29 cellular contexts compared by ENCODE assay signal in the genomic region with DNA sequence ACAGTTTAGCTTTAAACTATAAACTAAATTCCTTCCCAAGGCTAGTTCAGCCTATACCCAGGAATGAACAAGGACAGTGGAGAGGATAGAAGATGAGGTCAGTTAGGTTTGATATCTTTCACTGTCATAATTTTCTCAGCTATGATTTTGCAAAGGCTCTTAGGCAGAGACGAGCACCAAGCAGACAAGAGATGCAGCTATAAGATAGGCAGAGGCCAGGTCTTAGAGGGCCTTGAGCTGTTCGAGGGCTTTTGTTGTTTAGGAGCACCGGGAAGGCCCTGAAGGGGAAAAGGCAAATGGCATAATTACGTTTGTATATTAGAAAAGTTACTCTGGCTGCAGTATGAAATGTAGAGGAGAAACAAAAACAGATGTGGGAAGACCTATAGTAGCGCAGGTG.
"Had no signal": no experiment of that assay in that cellular context is flagged by ENCODE, and none has a peak within 500 bp of the region (broad histone marks: within the 10 kb centered on the region; RNA-seq: fewer than 3 reads in every experiment).

No MANE protein-coding gene starts in this region.

- H3K27ac Mint-ChIP-seq: activated CD4-positive, alpha-beta memory T cell treated with anti-CD3 and anti-CD28 coated beads, Interleukin-2, amount 10 ng/mL, durations not matched to agents 7 days and 5 days; activated CD4-positive, alpha-beta T cell treated with anti-CD3 and anti-CD28 coated beads, Interleukin-2, amount 10 ng/mL, durations not matched to agents 7 days and 5 days; activated naive CD4-positive, alpha-beta T cell treated with anti-CD3 and anti-CD28 coated beads for 36 hours; activated naive CD4-positive, alpha-beta T cell treated with anti-CD3 and anti-CD28 coated beads, Interleukin-2, amount 50 U/mL, for 24 hours; activated naive CD8-positive, alpha-beta T cell treated with anti-CD3 and anti-CD28 coated beads for 36 hours; activated naive CD8-positive, alpha-beta T cell treated with anti-CD3 and anti-CD28 coated beads, Interleukin-2, amount 50 U/mL, for 24 hours; activated T-helper 1 cell treated with anti-CD3 and anti-CD28 coated beads, Interleukin-12 subunit alpha, Interleukin-12 subunit beta, Interleukin-2, Interleukin-4 antibody, amounts not matched to agents 30 ng/mL and 10 ng/mL and 1 ng/mL, durations not matched to agents 14 hours and 24 hours and 36 hours; activated T-helper 2 cell treated with anti-CD3 and anti-CD28 coated beads, Interferon-gamma antibody, Interleukin-2, Interleukin-4, amounts not matched to agents 10 μg/mL and 5 μg/mL and 100 μg/mL, durations not matched to agents 14 hours and 24 hours and 36 hours; dendritic cell treated with granulocyte-macrophage colony-stimulating factor and Interleukin-4, amounts not matched to agents 40 ng/mL and 50 ng/mL, for 4 days; effector memory CD8-positive, alpha-beta T cell had no signal

- H3K9me3 Mint-ChIP-seq: activated CD4-positive, alpha-beta memory T cell treated with anti-CD3 and anti-CD28 coated beads, Interleukin-2, amount 10 ng/mL, durations not matched to agents 7 days and 5 days; activated CD4-positive, alpha-beta T cell treated with anti-CD3 and anti-CD28 coated beads, Interleukin-2, amount 10 ng/mL, durations not matched to agents 7 days and 5 days; activated naive CD4-positive, alpha-beta T cell treated with anti-CD3 and anti-CD28 coated beads for 36 hours; activated naive CD4-positive, alpha-beta T cell treated with anti-CD3 and anti-CD28 coated beads, Interleukin-2, amount 50 U/mL, for 24 hours; activated naive CD8-positive, alpha-beta T cell treated with anti-CD3 and anti-CD28 coated beads for 36 hours; activated naive CD8-positive, alpha-beta T cell treated with anti-CD3 and anti-CD28 coated beads, Interleukin-2, amount 50 U/mL, for 24 hours; activated T-cell treated with anti-CD3 and anti-CD28 coated beads, Interleukin-2, amount 50 U/mL, for 4 hours; activated T-helper 1 cell treated with anti-CD3 and anti-CD28 coated beads, Interleukin-12 subunit alpha, Interleukin-12 subunit beta, Interleukin-2, Interleukin-4 antibody, amounts not matched to agents 30 ng/mL and 10 ng/mL and 1 ng/mL, durations not matched to agents 14 hours and 24 hours and 36 hours; activated T-helper 2 cell treated with anti-CD3 and anti-CD28 coated beads, Interferon-gamma antibody, Interleukin-2, Interleukin-4, amounts not matched to agents 10 μg/mL and 5 μg/mL and 100 μg/mL, durations not matched to agents 14 hours and 24 hours and 36 hours; central memory CD8-positive, alpha-beta T cell; dendritic cell treated with granulocyte-macrophage colony-stimulating factor and Interleukin-4, amounts not matched to agents 40 ng/mL and 50 ng/mL, for 4 days; effector memory CD8-positive, alpha-beta T cell had no signal

- H3K4me1 ChIP-seq: adrenal gland, ascending aorta, esophagus squamous epithelium had no signal

- DNase-seq: activated CD4-positive, alpha-beta memory T cell treated with anti-CD3 and anti-CD28 coated beads, Interleukin-2, amount 10 ng/mL, durations not matched to agents 7 days and 5 days; activated CD4-positive, alpha-beta T cell treated with anti-CD3 and anti-CD28 coated beads for 1 hour; activated CD4-positive, alpha-beta T cell treated with anti-CD3 and anti-CD28 coated beads for 4 hours; activated CD4-positive, alpha-beta T cell treated with anti-CD3 and anti-CD28 coated beads, Interleukin-2, amount 10 ng/mL, durations not matched to agents 7 days and 5 days; activated CD4-positive, alpha-beta T cell treated with anti-CD3 and anti-CD28 coated beads, Interleukin-2, amount 50 U/mL, for 4 hours; activated CD8-positive, alpha-beta memory T cell treated with anti-CD3 and anti-CD28 coated beads, Interleukin-2, amount 50 U/mL, for 48 hours; activated effector memory CD4-positive, alpha-beta T cell treated with anti-CD3 and anti-CD28 coated beads, Interleukin-2, amount 50 U/mL, for 16 hours; activated naive CD4-positive, alpha-beta T cell treated with anti-CD3 and anti-CD28 coated beads for 36 hours; activated naive CD8-positive, alpha-beta T cell treated with anti-CD3 and anti-CD28 coated beads for 36 hours; activated naive CD8-positive, alpha-beta T cell treated with anti-CD3 and anti-CD28 coated beads, Interleukin-2, amount 50 U/mL, for 24 hours; activated T-cell treated with anti-CD3 and anti-CD28 coated beads for 4 hours; activated T-cell treated with anti-CD3 and anti-CD28 coated beads, Interleukin-2, amount 50 U/mL, for 4 hours; adrenal gland; brain microvascular endothelial cell; dorsolateral prefrontal cortex; effector memory CD8-positive, alpha-beta T cell; esophagus squamous epithelium; foreskin melanocyte; head of caudate nucleus; hippocampal formation; T-helper 2 cell had no signal

- H3K27me3 ChIP-seq: adrenal gland, ascending aorta, brain microvascular endothelial cell, dorsolateral prefrontal cortex, esophagus squamous epithelium had no signal

- H3K27ac ChIP-seq: adrenal gland, ascending aorta, brain microvascular endothelial cell, coronary artery, dorsolateral prefrontal cortex, epithelial cell of prostate, esophagus squamous epithelium had no signal

- H3K4me3 Mint-ChIP-seq: activated CD4-positive, alpha-beta memory T cell treated with anti-CD3 and anti-CD28 coated beads, Interleukin-2, amount 10 ng/mL, durations not matched to agents 7 days and 5 days; activated CD4-positive, alpha-beta T cell treated with anti-CD3 and anti-CD28 coated beads, Interleukin-2, amount 10 ng/mL, durations not matched to agents 7 days and 5 days; activated naive CD4-positive, alpha-beta T cell treated with anti-CD3 and anti-CD28 coated beads for 36 hours; activated naive CD4-positive, alpha-beta T cell treated with anti-CD3 and anti-CD28 coated beads, Interleukin-2, amount 50 U/mL, for 24 hours; activated naive CD8-positive, alpha-beta T cell treated with anti-CD3 and anti-CD28 coated beads for 36 hours; activated naive CD8-positive, alpha-beta T cell treated with anti-CD3 and anti-CD28 coated beads, Interleukin-2, amount 50 U/mL, for 24 hours; activated T-cell treated with anti-CD3 and anti-CD28 coated beads, Interleukin-2, amount 50 U/mL, for 4 hours; activated T-helper 1 cell treated with anti-CD3 and anti-CD28 coated beads, Interleukin-12 subunit alpha, Interleukin-12 subunit beta, Interleukin-2, Interleukin-4 antibody, amounts not matched to agents 30 ng/mL and 10 ng/mL and 1 ng/mL, durations not matched to agents 14 hours and 24 hours and 36 hours; central memory CD8-positive, alpha-beta T cell; dendritic cell treated with granulocyte-macrophage colony-stimulating factor and Interleukin-4, amounts not matched to agents 40 ng/mL and 50 ng/mL, for 4 days; effector memory CD8-positive, alpha-beta T cell had no signal

- ATAC-seq: activated naive CD8-positive, alpha-beta T cell treated with anti-CD3 and anti-CD28 coated beads, Interleukin-2, amount 50 U/mL, for 24 hours; activated T-cell treated with anti-CD3 and anti-CD28 coated beads, Interleukin-2, amount 50 U/mL, for 4 hours; effector memory CD8-positive, alpha-beta T cell had no signal

- H3K27me3 Mint-ChIP-seq: activated CD4-positive, alpha-beta memory T cell treated with anti-CD3 and anti-CD28 coated beads, Interleukin-2, amount 10 ng/mL, durations not matched to agents 7 days and 5 days; activated CD4-positive, alpha-beta T cell treated with anti-CD3 and anti-CD28 coated beads, Interleukin-2, amount 10 ng/mL, durations not matched to agents 7 days and 5 days; activated naive CD4-positive, alpha-beta T cell treated with anti-CD3 and anti-CD28 coated beads, Interleukin-2, amount 50 U/mL, for 24 hours; activated naive CD8-positive, alpha-beta T cell treated with anti-CD3 and anti-CD28 coated beads for 36 hours; activated naive CD8-positive, alpha-beta T cell treated with anti-CD3 and anti-CD28 coated beads, Interleukin-2, amount 50 U/mL, for 24 hours; central memory CD8-positive, alpha-beta T cell; dendritic cell treated with granulocyte-macrophage colony-stimulating factor and Interleukin-4, amounts not matched to agents 40 ng/mL and 50 ng/mL, for 4 days; effector memory CD8-positive, alpha-beta T cell had no signal

- H3K9me3 ChIP-seq: adrenal gland, ascending aorta, esophagus squamous epithelium had no signal

- H3K4me3 ChIP-seq: adrenal gland, ascending aorta, coronary artery, dorsolateral prefrontal cortex, esophagus squamous epithelium had no signal

- H3K4me1 Mint-ChIP-seq: activated CD4-positive, alpha-beta memory T cell treated with anti-CD3 and anti-CD28 coated beads, Interleukin-2, amount 10 ng/mL, durations not matched to agents 7 days and 5 days; activated CD4-positive, alpha-beta T cell treated with anti-CD3 and anti-CD28 coated beads, Interleukin-2, amount 10 ng/mL, durations not matched to agents 7 days and 5 days; activated naive CD4-positive, alpha-beta T cell treated with anti-CD3 and anti-CD28 coated beads, Interleukin-2, amount 50 U/mL, for 24 hours; activated naive CD8-positive, alpha-beta T cell treated with anti-CD3 and anti-CD28 coated beads for 36 hours; activated naive CD8-positive, alpha-beta T cell treated with anti-CD3 and anti-CD28 coated beads, Interleukin-2, amount 50 U/mL, for 24 hours; central memory CD8-positive, alpha-beta T cell had no signal
